In genomic region chr3:44762170-44762677, GRCh38 we compare ENCODE assay signal across 9 cellular contexts. TPM values are rescaled to one million over a fixed set of nuclear protein-coding genes. Genes with fewer than 3 reads are reported as not detected.
A peak's percentile ranks its signal among the peaks of the same experiment; 100 is the strongest.
DNase-seq lines count a peak whose midpoint lies in the region; ATAC-seq and TF ChIP-seq lines count a peak whose summit lies in the region.
"Had no signal": no experiment of that assay in that cellular context is flagged by ENCODE, and none has a peak within 500 bp of the region (broad histone marks: within the 10 kb centered on the region; RNA-seq: fewer than 3 reads in every experiment).

No MANE protein-coding gene starts in this region.

- peaks cover 48% of the 10 kb centered on the region for H3K36me3 Mint-ChIP-seq in progenitor cell of endocrine pancreas (ENCODE audit: insufficient read depth)

- H3K4me3 ChIP-seq in esophagus (ENCODE audit: low read depth in 1 of 2, low read length in 2 of 2), result peak overlapping the region; percentile 60 to 92

- ATAC-seq in GM19023 (IDR thresholded peaks at IDR 0.05; ENCODE audit: unreplicated experiment) (peak; percentile 32), HG03354 (IDR thresholded peaks at IDR 0.05; ENCODE audit: poor library complexity, severe bottlenecking, unreplicated experiment) (no peak), HG02798 (IDR thresholded peaks at IDR 0.05; ENCODE audit: poor library complexity, unreplicated experiment) (no peak), HG03139 (IDR thresholded peaks at IDR 0.05; ENCODE audit: unreplicated experiment) (no peak)

- no peak for TF ChIP-seq CTCF in progenitor cell of endocrine pancreas (IDR thresholded peaks at IDR 0.05; ENCODE audit: unreplicated experiment)

- no peaks in the 10 kb centered on the region for H3K36me3 ChIP-seq in esophagus (ENCODE audit: control insufficient read depth in 2 of 2, insufficient read depth in 2 of 2, low read length in 1 of 2)

- no peaks in the 10 kb centered on the region for H3K27me3 ChIP-seq in esophagus (ENCODE audit: control insufficient read depth in 1 of 2, insufficient read depth in 2 of 2, low read length in 2 of 2)

- in situ Hi-C loops in ACHN (cut with HindIII; ENCODE audit: low pct_ligation_motif_present, low pct_unique_long_range_greater_than_20kb, low sequenced_read_pairs), result no loop called here

- H3K27ac ChIP-seq in esophagus (ENCODE audit: low read depth in 2 of 2, low read length in 1 of 2), result peak overlapping the region in 1 of 2 donors; percentile 44

- H3K4me1 Mint-ChIP-seq in progenitor cell of endocrine pancreas (ENCODE audit: low read depth), result peaks cover 10% of the 10 kb centered on the region

- no peaks in the 10 kb centered on the region for H3K27me3 Mint-ChIP-seq in progenitor cell of endocrine pancreas

- peaks cover 29% of the 10 kb centered on the region for H3K9me3 Mint-ChIP-seq in progenitor cell of endocrine pancreas (ENCODE audit: low read depth)

- peak overlapping the region; percentile 88 for H3K4me3 Mint-ChIP-seq in progenitor cell of endocrine pancreas (ENCODE audit: low read depth)

- 2 to 3% methylated on average over 9 of the region's 9 CpGs for WGBS in esophagus, 2 donors

- H3K4me1 ChIP-seq in esophagus (ENCODE audit: control insufficient read depth in 2 of 2, insufficient read depth in 2 of 2, low read length in 1 of 2), result no peaks in the 10 kb centered on the region

- H3K27ac Mint-ChIP-seq in progenitor cell of endocrine pancreas, result peak overlapping the region; percentile 96

- peaks cover 0 to 1% of the 10 kb centered on the region in 2 donors for H3K9me3 ChIP-seq in esophagus (ENCODE audit: control insufficient read depth in 2 of 2, insufficient read depth in 1 of 2, low read depth in 1 of 2, low read length in 1 of 2)

- peak; percentile 34 for DNase-seq in ACHN
- peak; percentile 9 for DNase-seq in RPMI8226
- DNase-seq in progenitor cell of endocrine pancreas (ENCODE audit: low spot score, unreplicated experiment), result no peak

RNA-seq across cellular contexts. Expression of gene KIF15, which starts 0.6 kb away (rescaled TPM):
- 1 to 10 TPM; 4.2 to 4.3 TPM for polyA plus RNA-seq in esophagus
- 17.0 and 21.4 TPM in 2 replicates for total RNA-seq in progenitor cell of endocrine pancreas

RNA-seq across cellular contexts. Expression of gene KIAA1143, which starts 0.8 kb away (rescaled TPM):
- polyA plus RNA-seq in esophagus, result 1 to 10 TPM; 6.3 to 7.0 TPM
- 37.0 and 38.8 TPM in 2 replicates for total RNA-seq in progenitor cell of endocrine pancreas

RNA-seq across cellular contexts. Expression of gene ZNF501, which starts 32.8 kb away (rescaled TPM):
- polyA plus RNA-seq in esophagus, result under 1 TPM; 0.53 to 0.89 TPM
- total RNA-seq in progenitor cell of endocrine pancreas, result 6.7 and 7.5 TPM in 2 replicates

RNA-seq across cellular contexts. Expression of gene ZNF502, which starts 49.8 kb away (rescaled TPM):
- polyA plus RNA-seq in esophagus, result 1 to 10 TPM; 1.9 to 2.2 TPM
- total RNA-seq in progenitor cell of endocrine pancreas, result not detected in 2 replicates
- total RNA-seq: NCI-H460 had no signal
